2 cellular contexts compared by ENCODE assay signal in the genomic region with DNA sequence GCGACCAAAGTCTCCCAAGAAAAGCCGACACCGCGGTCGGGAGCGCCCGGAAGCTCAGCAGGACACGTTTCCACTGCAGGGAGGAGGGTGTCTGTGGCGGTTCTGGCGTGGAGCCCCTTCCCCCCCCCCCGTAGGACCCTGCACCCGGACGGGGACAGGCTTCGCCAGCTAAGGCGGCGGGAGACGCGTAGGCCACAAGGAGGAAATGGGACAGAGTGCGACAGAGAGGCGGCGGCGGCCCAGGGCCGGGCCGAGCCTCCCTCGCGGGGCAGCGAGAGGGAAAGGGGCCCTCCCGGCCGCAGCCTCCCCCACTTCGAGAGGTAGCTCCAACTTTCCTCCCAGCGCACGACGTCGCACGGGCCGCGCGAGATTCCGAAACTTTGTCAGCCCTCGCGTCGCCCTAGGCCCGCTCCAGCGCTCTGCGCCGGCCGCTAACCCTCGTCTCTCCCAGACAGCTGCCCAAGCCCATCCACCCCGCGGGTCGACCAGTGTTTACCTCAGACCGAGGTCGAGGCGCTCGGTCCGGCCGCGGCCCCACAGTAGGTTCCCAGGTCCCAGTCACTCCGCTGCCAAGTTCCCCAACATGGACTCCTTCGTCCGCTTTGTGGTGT.
A peak's percentile ranks its signal among the peaks of the same experiment; 100 is the strongest.
TF ChIP-seq lines count a peak whose summit lies in the region.

No MANE protein-coding gene starts in this region.

TF ChIP-seq in GM12891, 5 proteins besides CTCF, POLR2A, EP300 and RAD21:
- TF ChIP-seq POU2F2 (IDR thresholded peaks at IDR 0.05; ENCODE audit: low read depth, low read length) (0 out of 2 replicates have a peak, but pooled peaks have one; percentile 7), TAF1 (IDR thresholded peaks at IDR 0.05; ENCODE audit: low read depth, low read length) (peak; percentile 29; the same call in 1 of the 2 replicates), PAX5 (IDR thresholded peaks at IDR 0.05; ENCODE audit: insufficient read depth, low read length, severe bottlenecking) (no peak)

TF ChIP-seq in HepG2, 621 proteins besides CTCF, POLR2A, EP300 and RAD21 (continues in another document):
- TF ChIP-seq ZNF564 (CRISPR knock-in tag; IDR thresholded peaks at IDR 0.05) = 0 out of 2 replicates have a peak, but pooled peaks have one; percentile 79
- peak; percentile 93; the same call in 1 of the 2 replicates for TF ChIP-seq ZNF234 (CRISPR knock-in tag; conservative IDR thresholded peaks at IDR 0.05)
- TF ChIP-seq ISL2 (CRISPR knock-in tag; IDR thresholded peaks at IDR 0.05) = peak; percentile 22; the same call in 1 of the 2 replicates
- no peak for TF ChIP-seq ZNF292 (CRISPR knock-in tag; IDR thresholded peaks at IDR 0.05; ENCODE audit: borderline replicate concordance, low read depth)
- TF ChIP-seq, protein P1, sequence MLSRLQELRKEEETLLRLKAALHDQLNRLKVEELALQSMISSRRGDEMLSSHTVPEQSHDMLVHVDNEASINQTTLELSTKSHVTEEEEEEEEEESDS (CRISPR knock-in tag; IDR thresholded peaks at IDR 0.05; ENCODE audit: borderline replicate concordance) = no peak
- no peak for TF ChIP-seq ZSCAN25 (CRISPR knock-in tag; IDR thresholded peaks at IDR 0.05)
- TF ChIP-seq, protein P2, sequence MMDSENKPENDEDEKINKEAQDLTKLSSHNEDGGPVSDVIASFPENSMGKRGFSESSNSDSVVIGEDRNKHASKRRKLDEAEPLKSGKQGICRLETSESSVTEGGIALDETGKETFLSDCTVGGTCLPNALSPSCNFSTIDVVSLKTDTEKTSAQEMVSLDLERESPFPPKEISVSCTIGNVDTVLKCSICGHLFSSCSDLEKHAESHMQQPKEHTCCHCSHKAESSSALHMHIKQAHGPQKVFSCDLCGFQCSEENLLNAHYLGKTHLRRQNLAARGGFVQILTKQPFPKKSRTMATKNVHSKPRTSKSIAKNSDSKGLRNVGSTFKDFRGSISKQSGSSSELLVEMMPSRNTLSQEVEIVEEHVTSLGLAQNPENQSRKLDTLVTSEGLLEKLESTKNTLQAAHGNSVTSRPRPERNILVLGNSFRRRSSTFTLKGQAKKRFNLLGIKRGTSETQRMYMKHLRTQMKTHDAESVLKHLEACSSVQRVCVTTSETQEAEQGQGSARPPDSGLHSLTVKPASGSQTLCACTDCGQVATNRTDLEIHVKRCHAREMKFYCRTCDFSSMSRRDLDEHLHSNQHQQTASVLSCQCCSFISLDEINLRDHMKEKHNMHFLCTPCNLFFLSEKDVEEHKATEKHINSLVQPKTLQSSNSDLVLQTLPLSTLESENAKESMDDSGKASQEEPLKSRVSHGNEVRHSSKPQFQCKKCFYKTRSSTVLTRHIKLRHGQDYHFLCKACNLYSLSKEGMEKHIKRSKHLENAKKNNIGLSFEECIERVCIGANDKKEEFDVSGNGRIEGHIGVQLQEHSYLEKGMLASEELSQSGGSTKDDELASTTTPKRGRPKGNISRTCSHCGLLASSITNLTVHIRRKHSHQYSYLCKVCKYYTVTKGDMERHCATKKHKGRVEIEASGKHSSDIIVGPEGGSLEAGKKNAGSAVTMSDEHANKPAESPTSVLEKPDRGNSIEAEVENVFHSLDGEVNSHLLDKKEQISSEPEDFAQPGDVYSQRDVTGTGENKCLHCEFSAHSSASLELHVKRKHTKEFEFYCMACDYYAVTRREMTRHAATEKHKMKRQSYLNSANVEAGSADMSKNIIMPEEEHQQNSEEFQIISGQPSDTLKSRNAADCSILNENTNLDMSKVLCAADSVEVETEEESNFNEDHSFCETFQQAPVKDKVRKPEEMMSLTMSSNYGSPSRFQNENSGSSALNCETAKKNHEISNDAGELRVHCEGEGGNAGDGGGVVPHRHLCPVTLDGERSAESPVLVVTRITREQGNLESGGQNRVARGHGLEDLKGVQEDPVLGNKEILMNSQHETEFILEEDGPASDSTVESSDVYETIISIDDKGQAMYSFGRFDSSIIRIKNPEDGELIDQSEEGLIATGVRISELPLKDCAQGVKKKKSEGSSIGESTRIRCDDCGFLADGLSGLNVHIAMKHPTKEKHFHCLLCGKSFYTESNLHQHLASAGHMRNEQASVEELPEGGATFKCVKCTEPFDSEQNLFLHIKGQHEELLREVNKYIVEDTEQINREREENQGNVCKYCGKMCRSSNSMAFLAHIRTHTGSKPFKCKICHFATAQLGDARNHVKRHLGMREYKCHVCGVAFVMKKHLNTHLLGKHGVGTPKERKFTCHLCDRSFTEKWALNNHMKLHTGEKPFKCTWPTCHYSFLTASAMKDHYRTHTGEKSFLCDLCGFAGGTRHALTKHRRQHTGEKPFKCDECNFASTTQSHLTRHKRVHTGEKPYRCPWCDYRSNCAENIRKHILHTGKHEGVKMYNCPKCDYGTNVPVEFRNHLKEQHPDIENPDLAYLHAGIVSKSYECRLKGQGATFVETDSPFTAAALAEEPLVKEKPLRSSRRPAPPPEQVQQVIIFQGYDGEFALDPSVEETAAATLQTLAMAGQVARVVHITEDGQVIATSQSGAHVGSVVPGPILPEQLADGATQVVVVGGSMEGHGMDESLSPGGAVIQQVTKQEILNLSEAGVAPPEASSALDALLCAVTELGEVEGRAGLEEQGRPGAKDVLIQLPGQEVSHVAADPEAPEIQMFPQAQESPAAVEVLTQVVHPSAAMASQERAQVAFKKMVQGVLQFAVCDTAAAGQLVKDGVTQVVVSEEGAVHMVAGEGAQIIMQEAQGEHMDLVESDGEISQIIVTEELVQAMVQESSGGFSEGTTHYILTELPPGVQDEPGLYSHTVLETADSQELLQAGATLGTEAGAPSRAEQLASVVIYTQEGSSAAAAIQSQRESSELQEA (CRISPR knock-in tag; IDR thresholded peaks at IDR 0.05; ENCODE audit: not compliant biosample characterization) = peak; percentile 59
- TF ChIP-seq ZNF652 (CRISPR knock-in tag; IDR thresholded peaks at IDR 0.05; ENCODE audit: borderline replicate concordance, low read depth) = no peak
- no peak for TF ChIP-seq FOXM1 (CRISPR knock-in tag; IDR thresholded peaks at IDR 0.05)
- no peak for TF ChIP-seq ZNF749 (CRISPR knock-in tag; IDR thresholded peaks at IDR 0.05; ENCODE audit: borderline replicate concordance)
- TF ChIP-seq GABPB1 (CRISPR knock-in tag; IDR thresholded peaks at IDR 0.05) = peak; percentile 70
- TF ChIP-seq, protein P3, sequence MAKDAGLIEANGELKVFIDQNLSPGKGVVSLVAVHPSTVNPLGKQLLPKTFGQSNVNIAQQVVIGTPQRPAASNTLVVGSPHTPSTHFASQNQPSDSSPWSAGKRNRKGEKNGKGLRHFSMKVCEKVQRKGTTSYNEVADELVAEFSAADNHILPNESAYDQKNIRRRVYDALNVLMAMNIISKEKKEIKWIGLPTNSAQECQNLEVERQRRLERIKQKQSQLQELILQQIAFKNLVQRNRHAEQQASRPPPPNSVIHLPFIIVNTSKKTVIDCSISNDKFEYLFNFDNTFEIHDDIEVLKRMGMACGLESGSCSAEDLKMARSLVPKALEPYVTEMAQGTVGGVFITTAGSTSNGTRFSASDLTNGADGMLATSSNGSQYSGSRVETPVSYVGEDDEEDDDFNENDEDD (CRISPR knock-in tag; IDR thresholded peaks at IDR 0.05; ENCODE audit: borderline replicate concordance) = peak; percentile 33; the same call in 1 of the 2 replicates
- TF ChIP-seq PRMT3 (CRISPR knock-in tag; IDR thresholded peaks at IDR 0.05; ENCODE audit: borderline replicate concordance, low read depth) = peak; percentile 69; the same call in 1 of the 2 replicates
- TF ChIP-seq ZFP90 (CRISPR knock-in tag; IDR thresholded peaks at IDR 0.05; ENCODE audit: borderline replicate concordance) = no peak; the same call in 1 of the 2 replicates
- no peak for TF ChIP-seq SSRP1 (CRISPR knock-in tag; IDR thresholded peaks at IDR 0.05)
- TF ChIP-seq RELA (CRISPR knock-in tag; IDR thresholded peaks at IDR 0.05) = no peak
- no peak; the same call in 1 of the 2 replicates for TF ChIP-seq ZNF451 (CRISPR knock-in tag; IDR thresholded peaks at IDR 0.05)
- peak; percentile 68; the same call in 1 of the 2 replicates for TF ChIP-seq GATAD2A (CRISPR knock-in tag; IDR thresholded peaks at IDR 0.05)
- peak; percentile 59; the same call in 1 of the 2 replicates for TF ChIP-seq MYC (CRISPR knock-in tag; IDR thresholded peaks at IDR 0.05; ENCODE audit: borderline replicate concordance)
- TF ChIP-seq, protein P4, sequence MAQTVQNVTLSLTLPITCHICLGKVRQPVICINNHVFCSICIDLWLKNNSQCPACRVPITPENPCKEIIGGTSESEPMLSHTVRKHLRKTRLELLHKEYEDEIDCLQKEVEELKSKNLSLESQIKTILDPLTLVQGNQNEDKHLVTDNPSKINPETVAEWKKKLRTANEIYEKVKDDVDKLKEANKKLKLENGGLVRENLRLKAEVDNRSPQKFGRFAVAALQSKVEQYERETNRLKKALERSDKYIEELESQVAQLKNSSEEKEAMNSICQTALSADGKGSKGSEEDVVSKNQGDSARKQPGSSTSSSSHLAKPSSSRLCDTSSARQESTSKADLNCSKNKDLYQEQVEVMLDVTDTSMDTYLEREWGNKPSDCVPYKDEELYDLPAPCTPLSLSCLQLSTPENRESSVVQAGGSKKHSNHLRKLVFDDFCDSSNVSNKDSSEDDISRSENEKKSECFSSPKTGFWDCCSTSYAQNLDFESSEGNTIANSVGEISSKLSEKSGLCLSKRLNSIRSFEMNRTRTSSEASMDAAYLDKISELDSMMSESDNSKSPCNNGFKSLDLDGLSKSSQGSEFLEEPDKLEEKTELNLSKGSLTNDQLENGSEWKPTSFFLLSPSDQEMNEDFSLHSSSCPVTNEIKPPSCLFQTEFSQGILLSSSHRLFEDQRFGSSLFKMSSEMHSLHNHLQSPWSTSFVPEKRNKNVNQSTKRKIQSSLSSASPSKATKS (CRISPR knock-in tag; IDR thresholded peaks at IDR 0.05) = no peak; the same call in 1 of the 2 replicates
- no peak for TF ChIP-seq RNF2 (conservative IDR thresholded peaks at IDR 0.05; ENCODE audit: low read depth)
- TF ChIP-seq ZNF468 (CRISPR knock-in tag; IDR thresholded peaks at IDR 0.05) = no peak
- peak; percentile 71; the same call in 1 of the 2 replicates for TF ChIP-seq SRY (CRISPR knock-in tag; IDR thresholded peaks at IDR 0.05)
- peak; percentile 66; the same call in 1 of the 2 replicates for TF ChIP-seq NKX3-1 (CRISPR knock-in tag; IDR thresholded peaks at IDR 0.05)
- TF ChIP-seq ZC3H13 (CRISPR knock-in tag; IDR thresholded peaks at IDR 0.05) = no peak
- TF ChIP-seq MAZ (IDR thresholded peaks at IDR 0.05; ENCODE audit: borderline replicate concordance, low read depth, low read length) = no peak
- TF ChIP-seq MAZ (CRISPR knock-in tag; IDR thresholded peaks at IDR 0.05; ENCODE audit: low read depth) = no peak
- TF ChIP-seq YY1 (IDR thresholded peaks at IDR 0.05; ENCODE audit: insufficient read depth, insufficient replicate concordance, low read depth, low read length) = peak; percentile 19
- TF ChIP-seq, protein P5, sequence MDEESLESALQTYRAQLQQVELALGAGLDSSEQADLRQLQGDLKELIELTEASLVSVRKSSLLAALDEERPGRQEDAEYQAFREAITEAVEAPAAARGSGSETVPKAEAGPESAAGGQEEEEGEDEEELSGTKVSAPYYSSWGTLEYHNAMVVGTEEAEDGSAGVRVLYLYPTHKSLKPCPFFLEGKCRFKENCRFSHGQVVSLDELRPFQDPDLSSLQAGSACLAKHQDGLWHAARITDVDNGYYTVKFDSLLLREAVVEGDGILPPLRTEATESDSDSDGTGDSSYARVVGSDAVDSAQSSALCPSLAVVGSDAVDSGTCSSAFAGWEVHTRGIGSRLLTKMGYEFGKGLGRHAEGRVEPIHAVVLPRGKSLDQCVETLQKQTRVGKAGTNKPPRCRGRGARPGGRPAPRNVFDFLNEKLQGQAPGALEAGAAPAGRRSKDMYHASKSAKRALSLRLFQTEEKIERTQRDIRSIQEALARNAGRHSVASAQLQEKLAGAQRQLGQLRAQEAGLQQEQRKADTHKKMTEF (CRISPR knock-in tag; IDR thresholded peaks at IDR 0.05) = peak; percentile 45; the same call in 1 of the 2 replicates
- 0 out of 2 replicates have a peak, but pooled peaks have one; percentile 39 for TF ChIP-seq KLF15 (CRISPR knock-in tag; IDR thresholded peaks at IDR 0.05; ENCODE audit: borderline replicate concordance)
- TF ChIP-seq KDM5B (CRISPR knock-in tag; IDR thresholded peaks at IDR 0.05; ENCODE audit: borderline replicate concordance) = peak; percentile 14
- peak; percentile 60 for TF ChIP-seq POLR2AphosphoS5 (IDR thresholded peaks at IDR 0.05; ENCODE audit: low read depth, low read length)
- peak; percentile 47; the same call in 1 of the 2 replicates for TF ChIP-seq ELF1 (CRISPR knock-in tag; IDR thresholded peaks at IDR 0.05)
- 0 out of 2 replicates have a peak, but pooled peaks have one; percentile 22 for TF ChIP-seq ZNF776 (CRISPR knock-in tag; IDR thresholded peaks at IDR 0.05)
- peak; percentile 66 for TF ChIP-seq WIZ (CRISPR knock-in tag; IDR thresholded peaks at IDR 0.05)
- no peak for TF ChIP-seq PTBP1 (IDR thresholded peaks at IDR 0.05; ENCODE audit: low read depth, low read length, poor library complexity, severe bottlenecking)
- TF ChIP-seq TBP (CRISPR knock-in tag; IDR thresholded peaks at IDR 0.05) = no peak
- TF ChIP-seq, protein P6, sequence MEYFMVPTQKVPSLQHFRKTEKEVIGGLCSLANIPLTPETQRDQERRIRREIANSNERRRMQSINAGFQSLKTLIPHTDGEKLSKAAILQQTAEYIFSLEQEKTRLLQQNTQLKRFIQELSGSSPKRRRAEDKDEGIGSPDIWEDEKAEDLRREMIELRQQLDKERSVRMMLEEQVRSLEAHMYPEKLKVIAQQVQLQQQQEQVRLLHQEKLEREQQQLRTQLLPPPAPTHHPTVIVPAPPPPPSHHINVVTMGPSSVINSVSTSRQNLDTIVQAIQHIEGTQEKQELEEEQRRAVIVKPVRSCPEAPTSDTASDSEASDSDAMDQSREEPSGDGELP (IDR thresholded peaks at IDR 0.05; ENCODE audit: borderline replicate concordance, low read depth) = no peak
- no peak for TF ChIP-seq JUNB (CRISPR knock-in tag; IDR thresholded peaks at IDR 0.05; ENCODE audit: borderline replicate concordance)
- TF ChIP-seq, protein P7, sequence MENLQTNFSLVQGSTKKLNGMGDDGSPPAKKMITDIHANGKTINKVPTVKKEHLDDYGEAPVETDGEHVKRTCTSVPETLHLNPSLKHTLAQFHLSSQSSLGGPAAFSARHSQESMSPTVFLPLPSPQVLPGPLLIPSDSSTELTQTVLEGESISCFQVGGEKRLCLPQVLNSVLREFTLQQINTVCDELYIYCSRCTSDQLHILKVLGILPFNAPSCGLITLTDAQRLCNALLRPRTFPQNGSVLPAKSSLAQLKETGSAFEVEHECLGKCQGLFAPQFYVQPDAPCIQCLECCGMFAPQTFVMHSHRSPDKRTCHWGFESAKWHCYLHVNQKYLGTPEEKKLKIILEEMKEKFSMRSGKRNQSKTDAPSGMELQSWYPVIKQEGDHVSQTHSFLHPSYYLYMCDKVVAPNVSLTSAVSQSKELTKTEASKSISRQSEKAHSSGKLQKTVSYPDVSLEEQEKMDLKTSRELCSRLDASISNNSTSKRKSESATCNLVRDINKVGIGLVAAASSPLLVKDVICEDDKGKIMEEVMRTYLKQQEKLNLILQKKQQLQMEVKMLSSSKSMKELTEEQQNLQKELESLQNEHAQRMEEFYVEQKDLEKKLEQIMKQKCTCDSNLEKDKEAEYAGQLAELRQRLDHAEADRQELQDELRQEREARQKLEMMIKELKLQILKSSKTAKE (CRISPR knock-in tag; IDR thresholded peaks at IDR 0.05; ENCODE audit: borderline replicate concordance) = no peak
- TF ChIP-seq RARA (CRISPR knock-in tag; IDR thresholded peaks at IDR 0.05) = peak; percentile 32; the same call in 1 of the 2 replicates
- TF ChIP-seq SMAD3 (CRISPR knock-in tag; IDR thresholded peaks at IDR 0.05) = no peak
- TF ChIP-seq POGZ (CRISPR knock-in tag; IDR thresholded peaks at IDR 0.05) = no peak
- no peak for TF ChIP-seq HIVEP1 (CRISPR knock-in tag; IDR thresholded peaks at IDR 0.05)
- TF ChIP-seq ATF7 (IDR thresholded peaks at IDR 0.05) = no peak
- TF ChIP-seq ATF7 (CRISPR knock-in tag; IDR thresholded peaks at IDR 0.05) = no peak; the same call in 1 of the 2 replicates
